27 cellular contexts compared by ENCODE assay signal in the genomic region with DNA sequence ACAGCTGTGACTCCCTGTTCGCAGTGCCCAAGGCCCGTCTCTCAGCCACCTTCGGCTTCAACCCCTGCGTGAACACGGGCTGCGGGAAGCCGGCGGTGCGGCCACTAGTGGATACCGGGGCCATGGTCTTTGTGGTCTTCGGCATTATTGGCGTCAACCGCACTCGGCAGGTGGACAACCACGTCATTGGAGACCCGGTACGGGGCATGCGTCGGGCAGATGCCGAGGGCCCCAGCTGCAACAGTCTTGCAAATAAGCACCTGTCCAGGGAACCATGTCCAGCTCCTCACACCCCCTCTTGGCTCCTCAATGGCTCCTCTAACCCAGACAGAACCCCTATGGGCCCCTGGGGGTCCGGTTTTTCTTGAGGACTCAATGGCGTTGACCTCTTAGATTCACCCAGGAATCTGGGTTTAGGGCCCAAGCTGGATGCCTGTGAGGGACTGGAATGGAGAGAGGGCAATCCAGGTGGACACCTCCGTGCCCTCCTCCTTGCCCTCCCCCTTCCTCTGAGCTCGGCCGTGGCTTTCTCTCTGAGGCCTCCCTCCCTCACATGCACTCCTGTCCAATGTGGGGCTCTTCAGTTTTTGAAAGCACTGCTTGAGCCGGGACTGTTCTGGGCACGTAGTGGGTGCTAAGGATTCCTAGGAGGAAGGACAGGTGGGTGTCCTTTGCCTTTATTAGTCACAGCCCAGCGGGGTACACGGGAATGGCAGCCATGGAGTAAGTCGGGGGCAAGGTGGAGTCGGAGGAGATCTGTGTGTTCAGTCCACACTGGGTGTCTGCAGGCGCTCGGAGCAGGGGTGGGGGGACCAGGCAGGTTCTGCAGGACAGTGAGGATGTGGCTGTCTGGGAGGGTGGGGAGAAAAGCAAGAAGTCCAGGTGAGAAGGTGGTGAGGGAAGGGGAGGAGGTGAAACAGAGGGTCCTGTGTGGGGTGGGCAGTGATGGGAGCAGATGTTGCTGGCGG. TPM values are rescaled to one million over a fixed set of nuclear protein-coding genes. Genes with fewer than 3 reads are reported as not detected.
DNase-seq lines count a peak whose midpoint lies in the region; ATAC-seq, FAIRE-seq and TF ChIP-seq lines count a peak whose summit lies in the region.
"Had no signal": no experiment of that assay in that cellular context is flagged by ENCODE, and none has a peak within 500 bp of the region (broad histone marks: within the 10 kb centered on the region; RNA-seq: fewer than 3 reads in every experiment).

No MANE protein-coding gene starts in this region.

- no peak for FAIRE-seq in H1 (lab: Jason Lieb, UNC)
- FAIRE-seq: GM12891, HTR-8/SVneo had no signal

- WGBS in H1 (ENCODE audit: extremely low coverage in 1 of 2, insufficient coverage in 1 of 2, insufficient read length in 1 of 2, insufficient replicate concordance in 2 of 2, low coverage in 1 of 2, low lambda C conversion rate in 2 of 2, missing lambda C conversion rate in 1 of 2), 2 experiments: 92% methylated on average over 32 of the region's 34 CpGs; no CpG with 5 or more reads in 1 of the 2 experiments
- 65 to 88% (median 85%) methylated on average over 14 to 34 of the region's 34 CpGs for WGBS in adrenal gland, 4 donors

- no peak overlapping the region for H4K91ac ChIP-seq in H1 (replicated peaks; ENCODE audit: insufficient read length, low read length)

- H3K18ac ChIP-seq in H1 (ENCODE audit: extremely low read depth, low read length): no peak overlapping the region

- H2BK120ac ChIP-seq in H1 (replicated peaks; ENCODE audit: low read depth, low read length): no peak overlapping the region

- H2BK15ac ChIP-seq in H1 (ENCODE audit: low read length): no peak overlapping the region

- H3K23ac ChIP-seq in H1 (ENCODE audit: insufficient read length): no peak overlapping the region

- H4K20me1 ChIP-seq in H1 (replicated peaks in 1 of 2; ENCODE audit: control insufficient read depth in 1 of 2, insufficient read depth in 2 of 2, low read length in 2 of 2): no peaks in the 10 kb centered on the region

- no peaks in the 10 kb centered on the region for H3K4me1 Mint-ChIP-seq in stimulated activated naive CD8-positive, alpha-beta T cell treated with anti-CD3 and anti-CD28 coated beads, Interleukin-15, amount 100 ng/mL, for 72 hours
- H3K4me1 Mint-ChIP-seq: B cell; CD8-positive, alpha-beta memory T cell had no signal

- H3K27ac Mint-ChIP-seq in stimulated activated naive CD8-positive, alpha-beta T cell treated with anti-CD3 and anti-CD28 coated beads, Interleukin-15, amount 100 ng/mL, for 72 hours: no peak overlapping the region
- H3K27ac Mint-ChIP-seq: B cell; CD8-positive, alpha-beta memory T cell had no signal

- H3K36me3 ChIP-seq in WERI-Rb-1 (peaks cover 90% of the 10 kb centered on the region), H1 (ENCODE audit: control insufficient read depth in 2 of 4, insufficient read depth in 4 of 4, low read length in 3 of 4) (no peaks in the 10 kb centered on the region), adrenal gland (replicated peaks in 1 of 2) (no peaks in the 10 kb centered on the region)
- H3K36me3 ChIP-seq: SJSA1 had no signal

- TF ChIP-seq CTCF in WERI-Rb-1 (IDR thresholded peaks at IDR 0.05; ENCODE audit: low read depth, low read length) (no peak), H1 (IDR thresholded peaks at IDR 0.05; ENCODE audit: control extremely low read depth in 1 of 3, insufficient read depth in 1 of 3, low read depth in 1 of 3, low read length in 3 of 3) (no peak), adrenal gland (IDR thresholded peaks at IDR 0.05) (no peak)

- peak overlapping the region; percentile 2; the same call in 1 of the 2 replicates for H4K8ac ChIP-seq in H1 (ENCODE audit: extremely low read depth, insufficient read depth, low read length)

- no peak overlapping the region for H3K27ac ChIP-seq in WERI-Rb-1
- no peak overlapping the region for H3K27ac ChIP-seq in H1 (ENCODE audit: low read depth, low read length)
- H3K27ac ChIP-seq in adrenal gland: no peak overlapping the region
- H3K27ac ChIP-seq: C4-2B, SJSA1 had no signal

- no peak for TF ChIP-seq RAD21 in H1 (IDR thresholded peaks at IDR 0.05 in 1 of 2, conservative IDR thresholded peaks at IDR 0.05 in 1 of 2; ENCODE audit: low read depth in 2 of 2, low read length in 2 of 2)

- no peak for TF ChIP-seq EP300 in H1 (IDR thresholded peaks at IDR 0.05; ENCODE audit: borderline replicate concordance in 1 of 2, low read depth in 2 of 2, low read length in 2 of 2)

- H3K27me3 ChIP-seq in WERI-Rb-1 (ENCODE audit: insufficient read depth, low read depth, severe bottlenecking) (no peaks in the 10 kb centered on the region), H1 (replicated peaks in 1 of 4; ENCODE audit: control insufficient read depth in 3 of 4, extremely low read depth in 1 of 4, insufficient read depth in 3 of 4, low read length in 3 of 4) (no peaks in the 10 kb centered on the region; a peak in 1 of 7 replicates), adrenal gland (no peaks in the 10 kb centered on the region)

- H4K5ac ChIP-seq in H1 (ENCODE audit: insufficient read length, low read depth, low read length): no peak overlapping the region

- no peak overlapping the region for H3K4me3 Mint-ChIP-seq in stimulated activated naive CD8-positive, alpha-beta T cell treated with anti-CD3 and anti-CD28 coated beads, Interleukin-15, amount 100 ng/mL, for 72 hours
- H3K4me3 Mint-ChIP-seq: B cell; CD8-positive, alpha-beta memory T cell had no signal

- no peak for TF ChIP-seq POLR2A in H1 (IDR thresholded peaks at IDR 0.05; ENCODE audit: control extremely low read depth in 1 of 2, low read depth in 2 of 2, low read length in 2 of 2)
- TF ChIP-seq POLR2A in adrenal gland (IDR thresholded peaks at IDR 0.05): no peak

- no peaks in the 10 kb centered on the region for H3K79me2 ChIP-seq in H1 (ENCODE audit: control insufficient read depth in 1 of 2, insufficient read depth in 2 of 2, low read length in 2 of 2)

- H3K4me2 ChIP-seq in H1 (ENCODE audit: insufficient read depth in 1 of 2, low read depth in 2 of 2, low read length in 2 of 2): no peak overlapping the region

- no peak overlapping the region for H3K9ac ChIP-seq in H1 (replicated peaks in 1 of 4; ENCODE audit: extremely low read depth in 1 of 4, low read depth in 3 of 4, low read length in 3 of 4)

- no peaks in the 10 kb centered on the region for H3K23me2 ChIP-seq in H1 (ENCODE audit: low read depth, low read length)

- H3K9me3 ChIP-seq in WERI-Rb-1 (ENCODE audit: severe bottlenecking): no peaks in the 10 kb centered on the region
- H3K9me3 ChIP-seq in H1 (ENCODE audit: insufficient read depth in 2 of 2, low read depth in 1 of 2, low read length in 1 of 2): no peaks in the 10 kb centered on the region
- no peaks in the 10 kb centered on the region for H3K9me3 ChIP-seq in adrenal gland (replicated peaks in 1 of 3)
- H3K9me3 ChIP-seq: SJSA1 had no signal

- POLR2A ChIA-PET in H1 (lab: Charles Lee; ENCODE audit: partially characterized antibody): interaction anchor here (0.7 to 1.6 kb wide), 3 partner anchors 10 to 51 kb away, joined by 3 to 4 read pairs (median 3); partner anchors contain the start of gene DISP3

- DNase-seq in WERI-Rb-1 (peak; percentile 5), H1 (ENCODE audit: low read depth in 1 of 2, low spot score in 2 of 2) (no peak), mesenteric fat pad (ENCODE audit: low spot score) (peak; percentile 88), ureter (ENCODE audit: low spot score) (peak; percentile 38), adrenal gland (no peak), iPS-NIHi7 (ENCODE audit: extremely low spot score) (no peak)
- DNase-seq in stimulated activated naive CD8-positive, alpha-beta T cell treated with anti-CD3 and anti-CD28 coated beads, Interleukin-15, amount 100 ng/mL, for 72 hours: no peak
- DNase-seq: CD8-positive, alpha-beta memory T cell; DMS79 treated with DMSO at 0.1 percent for 48 hours; GF-D8; KBM-7; MV-4-11; NCI-H1105; NCI-H1436 treated with DMSO at 0.1 percent for 48 hours; NCI-H187 treated with DMSO at 0.1 percent for 48 hours; NCI-H2171 treated with DMSO at 0.1 percent for 48 hours; NCI-H524 treated with DMSO at 0.1 percent for 48 hours; NCI-H82; NK-92 treated with Interleukin-12 subunit alpha and Interleukin-12 subunit beta, amount 100 ng/mL, for 24 hours; PC-3 had no signal

- no peak overlapping the region for H2AFZ ChIP-seq in H1 (ENCODE audit: low read length)

- H2BK12ac ChIP-seq in H1 (ENCODE audit: low read depth, low read length): no peak overlapping the region

- no peaks in the 10 kb centered on the region for H3K9me3 Mint-ChIP-seq in stimulated activated naive CD8-positive, alpha-beta T cell treated with anti-CD3 and anti-CD28 coated beads, Interleukin-15, amount 100 ng/mL, for 72 hours
- H3K9me3 Mint-ChIP-seq: CD8-positive, alpha-beta memory T cell had no signal

- H3K4me1 ChIP-seq in H1 (replicated peaks in 1 of 4; ENCODE audit: control insufficient read depth in 3 of 4, insufficient read depth in 4 of 4, low read length in 3 of 4): peaks cover 0 to 3% (median 0%) of the 10 kb centered on the region in 4 experiments; a peak in 3 of 7 replicates
- H3K4me1 ChIP-seq in adrenal gland (replicated peaks in 1 of 2): no peaks in the 10 kb centered on the region
- H3K4me1 ChIP-seq: SJSA1 had no signal

- H3K56ac ChIP-seq in H1 (replicated peaks; ENCODE audit: insufficient read length, low read depth, low read length): no peak overlapping the region

- intact Hi-C loops in adrenal gland (cut with DNase I): no loop called here

- H3K14ac ChIP-seq in H1 (ENCODE audit: insufficient read length): no peak overlapping the region

- H2BK5ac ChIP-seq in H1 (ENCODE audit: low read depth, low read length): no peak overlapping the region

- ATAC-seq in stimulated activated naive CD8-positive, alpha-beta T cell treated with anti-CD3 and anti-CD28 coated beads, Interleukin-15, amount 100 ng/mL, for 72 hours: no peak
- ATAC-seq: PC-3, Right ventricle myocardium inferior had no signal

- CTCF ChIA-PET in H1 (lab: Charles Lee; ENCODE audit: partially characterized antibody): interaction anchor here (0.6 to 2.3 kb wide), 10 partner anchors 13 to 189 kb away, joined by 3 to 8 read pairs (median 4); no protein-coding TSS in a partner anchor

- no peak overlapping the region for H3K4ac ChIP-seq in H1 (replicated peaks; ENCODE audit: insufficient read length, low read depth, low read length)

- no peak overlapping the region for H3K4me3 ChIP-seq in WERI-Rb-1 (ENCODE audit: low read depth, low read length)
- H3K4me3 ChIP-seq in H1 (ENCODE audit: extremely low read depth in 1 of 4, insufficient read depth in 2 of 4, low read depth in 3 of 4, low read length in 4 of 4): no peak overlapping the region
- H3K4me3 ChIP-seq in adrenal gland: no peak overlapping the region
- H3K4me3 ChIP-seq: SJSA1 had no signal

- no peaks in the 10 kb centered on the region for H3K27me3 Mint-ChIP-seq in stimulated activated naive CD8-positive, alpha-beta T cell treated with anti-CD3 and anti-CD28 coated beads, Interleukin-15, amount 100 ng/mL, for 72 hours
- H3K27me3 Mint-ChIP-seq: B cell; CD8-positive, alpha-beta memory T cell had no signal

- no peaks in the 10 kb centered on the region for H3K79me1 ChIP-seq in H1 (ENCODE audit: low read depth, low read length)

- no peak overlapping the region for H2BK20ac ChIP-seq in H1 (ENCODE audit: low read length)

- H2AK5ac ChIP-seq in H1 (ENCODE audit: low read depth, low read length): no peak overlapping the region

RNA-seq across cellular contexts. Expression of gene DISP3, which starts 51.1 kb away (rescaled TPM):
- total RNA-seq in H1 (2021; fragmentation: NEBNext Ultra II Directional; extraction: Animal tissue kit (Norgen Biotek cat#: 25700)): 4.6 and 5.3 TPM in 2 replicates
- polyA plus RNA-seq in H1 (2011; rRNA removed) (3.4 and 4.3 TPM in 2 replicates), adrenal gland (under 1 TPM; 0.04 to 0.64 (median 0.44) TPM)
- 2.5 TPM for polyA plus RNA-seq in H1 (2011; cell fraction: cytosol; rRNA removed)
- polyA plus RNA-seq in H1 (2011; cell fraction: nucleus; rRNA removed): 10.2 TPM
- 1.4 to 4.2 TPM (median 3.9 TPM) in 4 replicates for polyA plus RNA-seq in H1 (2012, experiment 1 of 2)
- polyA plus RNA-seq in H1 (2012, experiment 2 of 2): 2.9 TPM
- polyA plus RNA-seq in H1 (2013, experiment 1 of 2): 3.8 TPM
- 2.9 TPM for polyA plus RNA-seq in H1 (2013, experiment 2 of 2)
- 3.5 and 4.4 TPM in 2 replicates for polyA minus RNA-seq in H1 (2011; rRNA and poly(A)+ RNA removed)
- polyA minus RNA-seq in H1 (2011; cell fraction: cytosol; rRNA and poly(A)+ RNA removed): 3.3 TPM
- polyA minus RNA-seq in H1 (2011; cell fraction: nucleus; rRNA and poly(A)+ RNA removed): 10.2 TPM
- total RNA-seq in mesenteric fat pad (not detected), ureter (0.34 TPM), adrenal gland (1 to 10 TPM in 1 of 8 donors, under 1 TPM in 6, not detected in 1; 0.11 to 2.8 (median 0.41) TPM)
- total RNA-seq: LHCN-M2, SJSA1 had no signal

Comparison
In these comparisons a context has a peak if more than half of its experiments do, and no peak if none do; other contexts are left out.
1. DNase-seq: peak in WERI-Rb-1 (single experiment), mesenteric fat pad (single experiment) and ureter (single experiment); none in H1 (0 of 2), adrenal gland (0 of 7), stimulated activated naive CD8-positive, alpha-beta T cell treated with anti-CD3 and anti-CD28 coated beads, Interleukin-15, amount 100 ng/mL, for 72 hours (0 of 2) and iPS-NIHi7 (single experiment).